1 cellular context compared by ENCODE assay signal in the genomic region with DNA sequence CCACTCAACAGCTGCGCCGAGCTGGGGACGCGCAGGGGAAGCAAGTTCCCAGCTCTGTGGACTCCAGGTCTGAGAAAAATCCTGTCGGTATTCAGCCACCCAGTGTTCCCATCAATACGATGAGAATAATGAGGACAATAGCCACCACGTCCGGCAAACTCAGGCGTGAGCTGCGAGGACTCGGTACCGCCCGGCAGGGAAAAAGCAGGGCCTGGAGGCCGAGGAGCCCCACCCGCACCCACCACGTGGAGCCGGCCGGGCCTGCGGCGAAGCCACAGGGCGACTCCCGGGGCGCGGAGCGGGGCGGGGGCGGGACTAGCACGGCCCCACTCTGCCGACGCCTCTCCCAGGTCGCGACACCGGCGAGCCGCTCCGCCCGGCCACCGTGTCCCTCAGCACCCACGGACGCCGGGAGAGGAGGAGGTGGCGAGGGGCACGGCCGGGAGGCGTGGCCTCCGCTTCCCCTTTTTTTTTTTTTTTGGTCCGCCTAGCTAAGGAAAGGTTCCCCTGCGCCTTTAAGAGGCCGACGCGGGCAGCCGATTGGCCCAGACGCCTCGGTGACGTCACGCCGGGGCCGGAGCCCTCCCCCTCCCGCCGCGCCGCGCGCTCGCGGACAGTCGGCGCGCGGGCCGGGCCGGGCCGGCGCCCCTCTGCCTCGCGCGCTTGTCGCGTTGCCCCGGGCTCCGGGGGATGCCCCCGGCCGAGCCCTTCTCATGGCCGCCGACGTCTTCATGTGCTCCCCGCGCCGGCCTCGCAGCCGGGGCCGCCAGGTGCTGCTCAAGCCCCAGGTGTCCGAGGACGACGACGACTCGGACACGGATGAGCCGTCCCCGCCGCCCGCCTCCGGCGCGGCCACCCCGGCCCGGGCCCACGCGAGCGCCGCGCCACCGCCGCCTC.
A peak's percentile ranks its signal among the peaks of the same experiment; 100 is the strongest.
TF ChIP-seq lines count a peak whose summit lies in the region.

A gene with protein sequence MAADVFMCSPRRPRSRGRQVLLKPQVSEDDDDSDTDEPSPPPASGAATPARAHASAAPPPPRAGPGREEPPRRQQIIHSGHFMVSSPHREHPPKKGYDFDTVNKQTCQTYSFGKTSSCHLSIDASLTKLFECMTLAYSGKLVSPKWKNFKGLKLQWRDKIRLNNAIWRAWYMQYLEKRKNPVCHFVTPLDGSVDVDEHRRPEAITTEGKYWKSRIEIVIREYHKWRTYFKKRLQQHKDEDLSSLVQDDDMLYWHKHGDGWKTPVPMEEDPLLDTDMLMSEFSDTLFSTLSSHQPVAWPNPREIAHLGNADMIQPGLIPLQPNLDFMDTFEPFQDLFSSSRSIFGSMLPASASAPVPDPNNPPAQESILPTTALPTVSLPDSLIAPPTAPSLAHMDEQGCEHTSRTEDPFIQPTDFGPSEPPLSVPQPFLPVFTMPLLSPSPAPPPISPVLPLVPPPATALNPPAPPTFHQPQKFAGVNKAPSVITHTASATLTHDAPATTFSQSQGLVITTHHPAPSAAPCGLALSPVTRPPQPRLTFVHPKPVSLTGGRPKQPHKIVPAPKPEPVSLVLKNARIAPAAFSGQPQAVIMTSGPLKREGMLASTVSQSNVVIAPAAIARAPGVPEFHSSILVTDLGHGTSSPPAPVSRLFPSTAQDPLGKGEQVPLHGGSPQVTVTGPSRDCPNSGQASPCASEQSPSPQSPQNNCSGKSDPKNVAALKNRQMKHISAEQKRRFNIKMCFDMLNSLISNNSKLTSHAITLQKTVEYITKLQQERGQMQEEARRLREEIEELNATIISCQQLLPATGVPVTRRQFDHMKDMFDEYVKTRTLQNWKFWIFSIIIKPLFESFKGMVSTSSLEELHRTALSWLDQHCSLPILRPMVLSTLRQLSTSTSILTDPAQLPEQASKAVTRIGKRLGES (plus strand): TSS at position 616 of the 897 bp plus-strand sequence. CDS start 98 bp downstream, at position 714.

TF ChIP-seq in HEK293, 187 proteins besides CTCF, POLR2A, EP300 and RAD21 (continued from another document):
- TF ChIP-seq, protein P1, sequence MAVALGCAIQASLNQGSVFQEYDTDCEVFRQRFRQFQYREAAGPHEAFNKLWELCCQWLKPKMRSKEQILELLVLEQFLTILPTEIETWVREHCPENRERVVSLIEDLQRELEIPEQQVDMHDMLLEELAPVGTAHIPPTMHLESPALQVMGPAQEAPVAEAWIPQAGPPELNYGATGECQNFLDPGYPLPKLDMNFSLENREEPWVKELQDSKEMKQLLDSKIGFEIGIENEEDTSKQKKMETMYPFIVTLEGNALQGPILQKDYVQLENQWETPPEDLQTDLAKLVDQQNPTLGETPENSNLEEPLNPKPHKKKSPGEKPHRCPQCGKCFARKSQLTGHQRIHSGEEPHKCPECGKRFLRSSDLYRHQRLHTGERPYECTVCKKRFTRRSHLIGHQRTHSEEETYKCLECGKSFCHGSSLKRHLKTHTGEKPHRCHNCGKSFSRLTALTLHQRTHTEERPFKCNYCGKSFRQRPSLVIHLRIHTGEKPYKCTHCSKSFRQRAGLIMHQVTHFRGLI (tag by site-specific recombination; IDR thresholded peaks at IDR 0.05), result peak; percentile 38; the same call in 1 of the 2 replicates
- TF ChIP-seq KLF10 (tag by site-specific recombination; IDR thresholded peaks at IDR 0.05) (peak; percentile 93), ZEB2 (tag by site-specific recombination; IDR thresholded peaks at IDR 0.05) (peak; percentile 62), SP7 (tag by site-specific recombination; IDR thresholded peaks at IDR 0.05) (peak; percentile 45), EGR2 (tag by site-specific recombination; IDR thresholded peaks at IDR 0.05; ENCODE audit: low read depth) (peak; percentile 81), KLF8 (tag by site-specific recombination; IDR thresholded peaks at IDR 0.05) (peak; percentile 98; the same call in 1 of the 2 replicates), BCL11A (tag by site-specific recombination; IDR thresholded peaks at IDR 0.05; ENCODE audit: low read depth) (0 out of 2 replicates have a peak, but pooled peaks have one; percentile 21), ZFP69B (tag by site-specific recombination; IDR thresholded peaks at IDR 0.05) (peak; percentile 89), ZNF335 (tag by site-specific recombination; conservative IDR thresholded peaks at IDR 0.05) (peak; percentile 41), ZNF76 (tag by site-specific recombination; IDR thresholded peaks at IDR 0.05; ENCODE audit: borderline replicate concordance, low read depth) (peak; percentile 18; the same call in 1 of the 2 replicates), ZNF626 (tag by site-specific recombination; IDR thresholded peaks at IDR 0.05) (no peak), ZBTB8A (tag by site-specific recombination; IDR thresholded peaks at IDR 0.05) (peak; percentile 77), ZNF121 (tag by site-specific recombination; IDR thresholded peaks at IDR 0.05) (peak; percentile 85), OSR2 (tag by site-specific recombination; IDR thresholded peaks at IDR 0.05) (0 out of 2 replicates have a peak, but pooled peaks have one; percentile 7), ZBTB20 (tag by site-specific recombination; IDR thresholded peaks at IDR 0.05) (peak; percentile 38; the same call in 1 of the 2 replicates)
- TF ChIP-seq, protein P2, sequence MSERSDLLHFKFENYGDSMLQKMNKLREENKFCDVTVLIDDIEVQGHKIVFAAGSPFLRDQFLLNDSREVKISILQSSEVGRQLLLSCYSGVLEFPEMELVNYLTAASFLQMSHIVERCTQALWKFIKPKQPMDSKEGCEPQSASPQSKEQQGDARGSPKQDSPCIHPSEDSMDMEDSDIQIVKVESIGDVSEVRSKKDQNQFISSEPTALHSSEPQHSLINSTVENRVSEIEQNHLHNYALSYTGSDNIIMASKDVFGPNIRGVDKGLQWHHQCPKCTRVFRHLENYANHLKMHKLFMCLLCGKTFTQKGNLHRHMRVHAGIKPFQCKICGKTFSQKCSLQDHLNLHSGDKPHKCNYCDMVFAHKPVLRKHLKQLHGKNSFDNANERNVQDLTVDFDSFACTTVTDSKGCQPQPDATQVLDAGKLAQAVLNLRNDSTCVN (tag by site-specific recombination; optimal IDR thresholded peaks at IDR 0.05), result peak; percentile 59
- TF ChIP-seq, protein P3, sequence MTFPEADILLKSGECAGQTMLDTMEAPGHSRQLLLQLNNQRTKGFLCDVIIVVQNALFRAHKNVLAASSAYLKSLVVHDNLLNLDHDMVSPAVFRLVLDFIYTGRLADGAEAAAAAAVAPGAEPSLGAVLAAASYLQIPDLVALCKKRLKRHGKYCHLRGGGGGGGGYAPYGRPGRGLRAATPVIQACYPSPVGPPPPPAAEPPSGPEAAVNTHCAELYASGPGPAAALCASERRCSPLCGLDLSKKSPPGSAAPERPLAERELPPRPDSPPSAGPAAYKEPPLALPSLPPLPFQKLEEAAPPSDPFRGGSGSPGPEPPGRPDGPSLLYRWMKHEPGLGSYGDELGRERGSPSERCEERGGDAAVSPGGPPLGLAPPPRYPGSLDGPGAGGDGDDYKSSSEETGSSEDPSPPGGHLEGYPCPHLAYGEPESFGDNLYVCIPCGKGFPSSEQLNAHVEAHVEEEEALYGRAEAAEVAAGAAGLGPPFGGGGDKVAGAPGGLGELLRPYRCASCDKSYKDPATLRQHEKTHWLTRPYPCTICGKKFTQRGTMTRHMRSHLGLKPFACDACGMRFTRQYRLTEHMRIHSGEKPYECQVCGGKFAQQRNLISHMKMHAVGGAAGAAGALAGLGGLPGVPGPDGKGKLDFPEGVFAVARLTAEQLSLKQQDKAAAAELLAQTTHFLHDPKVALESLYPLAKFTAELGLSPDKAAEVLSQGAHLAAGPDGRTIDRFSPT (tag by site-specific recombination; IDR thresholded peaks at IDR 0.05), result peak; percentile 37; the same call in 1 of the 2 replicates
- TF ChIP-seq, protein P4, sequence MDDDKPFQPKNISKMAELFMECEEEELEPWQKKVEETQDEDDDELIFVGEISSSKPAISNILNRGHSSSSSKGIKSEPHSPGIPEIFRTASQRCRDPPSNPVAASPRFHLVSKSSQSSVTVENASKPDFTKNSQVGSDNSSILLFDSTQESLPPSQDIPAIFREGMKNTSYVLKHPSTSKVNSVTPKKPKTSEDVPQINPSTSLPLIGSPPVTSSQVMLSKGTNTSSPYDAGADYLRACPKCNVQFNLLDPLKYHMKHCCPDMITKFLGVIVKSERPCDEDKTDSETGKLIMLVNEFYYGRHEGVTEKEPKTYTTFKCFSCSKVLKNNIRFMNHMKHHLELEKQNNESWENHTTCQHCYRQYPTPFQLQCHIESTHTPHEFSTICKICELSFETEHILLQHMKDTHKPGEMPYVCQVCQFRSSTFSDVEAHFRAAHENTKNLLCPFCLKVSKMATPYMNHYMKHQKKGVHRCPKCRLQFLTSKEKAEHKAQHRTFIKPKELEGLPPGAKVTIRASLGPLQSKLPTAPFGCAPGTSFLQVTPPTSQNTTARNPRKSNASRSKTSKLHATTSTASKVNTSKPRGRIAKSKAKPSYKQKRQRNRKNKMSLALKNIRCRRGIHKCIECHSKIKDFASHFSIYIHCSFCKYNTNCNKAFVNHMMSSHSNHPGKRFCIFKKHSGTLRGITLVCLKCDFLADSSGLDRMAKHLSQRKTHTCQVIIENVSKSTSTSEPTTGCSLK (tag by site-specific recombination; IDR thresholded peaks at IDR 0.05), result no peak
- TF ChIP-seq, protein P5, sequence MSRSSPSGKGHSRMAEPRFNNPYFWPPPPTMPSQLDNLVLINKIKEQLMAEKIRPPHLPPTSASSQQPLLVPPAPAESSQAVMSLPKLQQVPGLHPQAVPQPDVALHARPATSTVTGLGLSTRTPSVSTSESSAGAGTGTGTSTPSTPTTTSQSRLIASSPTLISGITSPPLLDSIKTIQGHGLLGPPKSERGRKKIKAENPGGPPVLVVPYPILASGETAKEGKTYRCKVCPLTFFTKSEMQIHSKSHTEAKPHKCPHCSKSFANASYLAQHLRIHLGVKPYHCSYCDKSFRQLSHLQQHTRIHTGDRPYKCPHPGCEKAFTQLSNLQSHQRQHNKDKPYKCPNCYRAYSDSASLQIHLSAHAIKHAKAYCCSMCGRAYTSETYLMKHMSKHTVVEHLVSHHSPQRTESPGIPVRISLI (tag by site-specific recombination; IDR thresholded peaks at IDR 0.05), result no peak; the same call in none of the 2 replicates
- TF ChIP-seq, protein P6, sequence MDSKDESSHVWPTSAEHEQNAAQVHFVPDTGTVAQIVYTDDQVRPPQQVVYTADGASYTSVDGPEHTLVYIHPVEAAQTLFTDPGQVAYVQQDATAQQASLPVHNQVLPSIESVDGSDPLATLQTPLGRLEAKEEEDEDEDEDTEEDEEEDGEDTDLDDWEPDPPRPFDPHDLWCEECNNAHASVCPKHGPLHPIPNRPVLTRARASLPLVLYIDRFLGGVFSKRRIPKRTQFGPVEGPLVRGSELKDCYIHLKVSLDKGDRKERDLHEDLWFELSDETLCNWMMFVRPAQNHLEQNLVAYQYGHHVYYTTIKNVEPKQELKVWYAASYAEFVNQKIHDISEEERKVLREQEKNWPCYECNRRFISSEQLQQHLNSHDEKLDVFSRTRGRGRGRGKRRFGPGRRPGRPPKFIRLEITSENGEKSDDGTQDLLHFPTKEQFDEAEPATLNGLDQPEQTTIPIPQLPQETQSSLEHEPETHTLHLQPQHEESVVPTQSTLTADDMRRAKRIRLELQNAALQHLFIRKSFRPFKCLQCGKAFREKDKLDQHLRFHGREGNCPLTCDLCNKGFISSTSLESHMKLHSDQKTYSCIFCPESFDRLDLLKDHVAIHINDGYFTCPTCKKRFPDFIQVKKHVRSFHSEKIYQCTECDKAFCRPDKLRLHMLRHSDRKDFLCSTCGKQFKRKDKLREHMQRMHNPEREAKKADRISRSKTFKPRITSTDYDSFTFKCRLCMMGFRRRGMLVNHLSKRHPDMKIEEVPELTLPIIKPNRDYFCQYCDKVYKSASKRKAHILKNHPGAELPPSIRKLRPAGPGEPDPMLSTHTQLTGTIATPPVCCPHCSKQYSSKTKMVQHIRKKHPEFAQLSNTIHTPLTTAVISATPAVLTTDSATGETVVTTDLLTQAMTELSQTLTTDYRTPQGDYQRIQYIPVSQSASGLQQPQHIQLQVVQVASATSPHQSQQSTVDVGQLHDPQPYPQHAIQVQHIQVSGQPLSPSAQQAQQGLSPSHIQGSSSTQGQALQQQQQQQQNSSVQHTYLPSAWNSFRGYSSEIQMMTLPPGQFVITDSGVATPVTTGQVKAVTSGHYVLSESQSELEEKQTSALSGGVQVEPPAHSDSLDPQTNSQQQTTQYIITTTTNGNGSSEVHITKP (tag by site-specific recombination; IDR thresholded peaks at IDR 0.05), result peak; percentile 73
